ENCODE assay signal across 8 cellular contexts in the genomic region with DNA sequence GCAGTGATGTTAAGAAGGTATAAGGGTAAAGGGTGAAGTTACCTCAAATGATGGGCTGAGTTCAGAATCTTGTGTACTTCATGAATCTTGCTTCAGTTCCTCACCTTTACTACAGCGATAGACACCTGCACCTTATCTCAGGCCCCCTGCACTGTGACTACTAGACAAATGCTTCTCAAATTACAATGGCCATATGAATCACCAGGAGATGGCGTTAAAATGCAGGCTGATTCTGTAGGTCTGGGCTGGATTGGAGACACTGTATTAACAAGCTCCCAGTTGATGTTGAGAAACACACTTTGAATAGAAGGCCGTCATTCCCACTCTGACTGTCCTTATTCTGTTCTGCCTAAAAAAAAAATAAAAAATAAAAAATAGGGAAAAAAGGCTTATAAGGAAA. TPM values are rescaled to one million over a fixed set of nuclear protein-coding genes. Genes with fewer than 3 reads are reported as not detected.
A peak's percentile ranks its signal among the peaks of the same experiment; 100 is the strongest.
DNase-seq lines count a peak whose midpoint lies in the region; ATAC-seq, FAIRE-seq and TF ChIP-seq lines count a peak whose summit lies in the region.

No MANE protein-coding gene starts in this region.

- ATAC-seq in heart left ventricle: peak in 2 of 4 donors; percentile 64 to 69
- ATAC-seq in PC-3: peak; percentile 88

- H2AFZ ChIP-seq in PC-3 (ENCODE audit: low read length): no peak overlapping the region

- intact Hi-C loops in heart left ventricle (cut with DNase I) (loop anchor here in 3 of 10 donors (5.0 to 10.0 kb wide), 3 partner anchors 462 to 494 kb away; a partner anchor contains a TSS), PC-3 (cut with micrococcal nuclease) (loop anchor here (1.0 kb wide), 2 partner anchors 464 to 499 kb away; no protein-coding TSS in a partner anchor)

- no peak overlapping the region for H3K9ac ChIP-seq in PC-3 (ENCODE audit: low read length)

- no peak overlapping the region for H3K4me2 ChIP-seq in PC-3 (ENCODE audit: low read length)

- DNase-seq in heart left ventricle (no peak), right atrium auricular region (ENCODE audit: low spot score) (no peak), PC-3 (peak; percentile 75), fibroblast of the aortic adventitia (ENCODE audit: low read depth) (peak; percentile 78), urothelium cell line (ENCODE audit: low spot score) (peak; percentile 30), cerebellar nuclear complex (lab: John Stamatoyannopoulos, UW) (no peak), mesenteric fat pad (ENCODE audit: low spot score) (no peak)
- no peak for DNase-seq in activated CD4-positive, alpha-beta T cell treated with anti-CD3 and anti-CD28 coated beads for 4 hours

- POLR2A ChIA-PET in PC-3 (lab: Charles Lee; ENCODE audit: unreplicated experiment): no interaction called here

- 57 to 96% (median 72%) methylated on average over 3 of the region's 3 CpGs for WGBS in heart left ventricle, 4 donors

- H3K79me2 ChIP-seq in PC-3 (ENCODE audit: low read length): no peaks in the 10 kb centered on the region

- H3K27me3 ChIP-seq in heart left ventricle (no peaks in the 10 kb centered on the region), right atrium auricular region (no peaks in the 10 kb centered on the region), PC-3 (ENCODE audit: low read length) (no peaks in the 10 kb centered on the region)

- TF ChIP-seq CTCF in heart left ventricle (IDR thresholded peaks at IDR 0.05) (peak in 9 of 12 donors; percentile 7 to 61 (median 33)), right atrium auricular region (IDR thresholded peaks at IDR 0.05) (peak in 1 of 2 donors; percentile 55), PC-3 (conservative IDR thresholded peaks at IDR 0.05; ENCODE audit: low read depth, low read length) (peak; percentile 73), fibroblast of the aortic adventitia (IDR thresholded peaks at IDR 0.05; ENCODE audit: insufficient read depth, low read length) (peak; percentile 67)

- H3K27ac ChIP-seq in heart left ventricle (no peak overlapping the region), right atrium auricular region (no peak overlapping the region), PC-3 (ENCODE audit: low read length) (no peak overlapping the region)

- H3K9me2 ChIP-seq in PC-3 (replicated peaks; ENCODE audit: low read length): no peaks in the 10 kb centered on the region

- no peaks in the 10 kb centered on the region for H4K20me1 ChIP-seq in PC-3 (ENCODE audit: low read length)

- CTCF ChIA-PET in PC-3 (lab: Charles Lee): interaction anchor here (1.1 to 1.5 kb wide), 3 partner anchors 35 to 499 kb away, joined by 5 to 12 read pairs (median 6); no protein-coding TSS in a partner anchor

- no TSS peak for BruUV-seq in PC-3 (replicated peaks; lab: Mats Ljungman, UMichigan)

- no peak for FAIRE-seq in urothelium cell line (lab: Jason Lieb, UNC)

- no peak for TF ChIP-seq POLR2A in heart left ventricle (IDR thresholded peaks at IDR 0.05)

- no peak overlapping the region for H3K4me3 ChIP-seq in heart left ventricle
- no peak overlapping the region for H3K4me3 ChIP-seq in right atrium auricular region
- H3K4me3 ChIP-seq in PC-3 (ENCODE audit: low read length): no peak overlapping the region
- H3K4me3 ChIP-seq in fibroblast of the aortic adventitia (ENCODE audit: low read depth, low read length): no peak overlapping the region

- H3K9me3 ChIP-seq in heart left ventricle (no peaks in the 10 kb centered on the region), right atrium auricular region (no peaks in the 10 kb centered on the region), PC-3 (ENCODE audit: low read length) (no peaks in the 10 kb centered on the region)

- H3F3A ChIP-seq in PC-3 (ENCODE audit: low read length, unreplicated experiment): no peaks in the 10 kb centered on the region

- H3K4me1 ChIP-seq in heart left ventricle (no peaks in the 10 kb centered on the region), right atrium auricular region (no peaks in the 10 kb centered on the region), PC-3 (ENCODE audit: insufficient read depth, low read length) (no peaks in the 10 kb centered on the region)

- H3K36me3 ChIP-seq in heart left ventricle (peaks cover 0 to 100% (median 90%) of the 10 kb centered on the region in 9 donors), right atrium auricular region (peaks cover 68% of the 10 kb centered on the region), PC-3 (ENCODE audit: low read depth, low read length) (peaks cover 63% of the 10 kb centered on the region)

RNA-seq across cellular contexts. Expression of a gene that starts 29.8 kb away (rescaled TPM):
- total RNA-seq in heart left ventricle: 10 to 100 TPM; 58.1 to 79.7 (median 71.9) TPM
- 10 to 100 TPM; 65.5 to 91.0 TPM for polyA plus RNA-seq in heart left ventricle
- total RNA-seq in right atrium auricular region: 10 to 100 TPM; 45.8 to 66.6 TPM
- 184 and 221 TPM in 2 replicates for total RNA-seq in PC-3 (2014; rRNA removed)
- total RNA-seq in fibroblast of the aortic adventitia (ENCODE audit: low replicate concordance): 328 and 432 TPM in 2 replicates
- total RNA-seq in mesenteric fat pad: 128 TPM

Comparison
In these comparisons a context has a peak if more than half of its experiments do, and no peak if none do; other contexts are left out.
1. DNase-seq: peak in PC-3 (single experiment), fibroblast of the aortic adventitia (single experiment) and urothelium cell line (single experiment); none in heart left ventricle (0 of 5), right atrium auricular region (single experiment), cerebellar nuclear complex (0 of 2), activated CD4-positive, alpha-beta T cell treated with anti-CD3 and anti-CD28 coated beads for 4 hours (0 of 2) and mesenteric fat pad (single experiment).